Comparison of ENCODE assay signal across 9 cellular contexts in genomic region chr6:27617046-27617687, GRCh38.
DNase-seq lines count a peak whose midpoint lies in the region; ATAC-seq and TF ChIP-seq lines count a peak whose summit lies in the region.
"Had no signal": no experiment of that assay in that cellular context is flagged by ENCODE, and none has a peak within 500 bp of the region (broad histone marks: within the 10 kb centered on the region; RNA-seq: fewer than 3 reads in every experiment).

No MANE protein-coding gene starts in this region.

- H3K27me3 ChIP-seq in OCI-LY1 (ENCODE audit: insufficient read depth, low read length), result no peaks in the 10 kb centered on the region

- no peaks in the 10 kb centered on the region for H3K9me2 ChIP-seq in OCI-LY1 (ENCODE audit: low read depth, low read length)

- no peak overlapping the region for H3K9ac ChIP-seq in OCI-LY1 (ENCODE audit: low read length)

- H4K20me1 ChIP-seq in OCI-LY1 (ENCODE audit: insufficient read depth, low read length), result no peaks in the 10 kb centered on the region

- H3K4me1 ChIP-seq in OCI-LY1 (ENCODE audit: insufficient read depth, low read length, severe bottlenecking), result peaks cover 6% of the 10 kb centered on the region

- H3K79me2 ChIP-seq in OCI-LY1 (ENCODE audit: insufficient read depth, low read length), result no peaks in the 10 kb centered on the region

- no peak for TF ChIP-seq CTCF in GM12865 (IDR thresholded peaks at IDR 0.05; ENCODE audit: insufficient read depth, low read depth, low read length, missing control alignments)
- TF ChIP-seq CTCF in OCI-LY1 (IDR thresholded peaks at IDR 0.05; ENCODE audit: low read length), result no peak
- no peak for TF ChIP-seq CTCF in epithelial cell of esophagus (IDR thresholded peaks at IDR 0.05; ENCODE audit: insufficient read depth, low read depth, low read length, missing control alignments)

- no peaks in the 10 kb centered on the region for H3K9me3 ChIP-seq in OCI-LY1 (ENCODE audit: low read length)
- H3K9me3 ChIP-seq: tibial artery had no signal

- H3K4me3 ChIP-seq in GM12865 (ENCODE audit: low read depth, low read length) (peak overlapping the region; percentile 76), OCI-LY1 (ENCODE audit: low read depth, low read length, poor library complexity, severe bottlenecking) (peak overlapping the region; percentile 43), epithelial cell of esophagus (ENCODE audit: low read length) (peak overlapping the region; percentile 57)

- no peaks in the 10 kb centered on the region for H3F3A ChIP-seq in OCI-LY1 (ENCODE audit: insufficient read depth, low read length)

- no peak for ATAC-seq in GM21576 (IDR thresholded peaks at IDR 0.05; ENCODE audit: unreplicated experiment)
- ATAC-seq in HG03196 (IDR thresholded peaks at IDR 0.05; ENCODE audit: unreplicated experiment), result no peak

- no peaks in the 10 kb centered on the region for H3K36me3 ChIP-seq in OCI-LY1 (ENCODE audit: insufficient read depth, low read length)
- H3K36me3 ChIP-seq: tibial artery had no signal

- H3K4me2 ChIP-seq in OCI-LY1 (ENCODE audit: low read length), result peak overlapping the region; percentile 52

- no peak overlapping the region for H3K27ac ChIP-seq in OCI-LY1 (ENCODE audit: low read depth, low read length, poor library complexity, severe bottlenecking)
- H3K27ac ChIP-seq: tibial artery had no signal

- no peak overlapping the region for H2AFZ ChIP-seq in OCI-LY1 (ENCODE audit: low read length)

- DNase-seq in GM12865 (ENCODE audit: low read depth), result peak; percentile 28
- peak; percentile 35 for DNase-seq in epithelial cell of esophagus (ENCODE audit: low read depth)
- peak; percentile 63 for DNase-seq in retina
- DNase-seq in AML-193 (lab: John Stamatoyannopoulos, UW), result no peak
- DNase-seq in UCSD-AML1 (lab: John Stamatoyannopoulos, UW; ENCODE audit: unreplicated experiment), result no peak
- DNase-seq: tibial artery had no signal

Comparison
In these comparisons a context has a peak if more than half of its experiments do, and no peak if none do; other contexts are left out.
1. DNase-seq: peak in GM12865 (single experiment), epithelial cell of esophagus (single experiment) and retina (single experiment); none in AML-193 (0 of 2) and UCSD-AML1 (single experiment).
2. Peak in every context shown above with its lines, with median percentiles within 50 percentile points of each other: H3K4me3 ChIP-seq.